12 cellular contexts compared by ENCODE assay signal in the genomic region with DNA sequence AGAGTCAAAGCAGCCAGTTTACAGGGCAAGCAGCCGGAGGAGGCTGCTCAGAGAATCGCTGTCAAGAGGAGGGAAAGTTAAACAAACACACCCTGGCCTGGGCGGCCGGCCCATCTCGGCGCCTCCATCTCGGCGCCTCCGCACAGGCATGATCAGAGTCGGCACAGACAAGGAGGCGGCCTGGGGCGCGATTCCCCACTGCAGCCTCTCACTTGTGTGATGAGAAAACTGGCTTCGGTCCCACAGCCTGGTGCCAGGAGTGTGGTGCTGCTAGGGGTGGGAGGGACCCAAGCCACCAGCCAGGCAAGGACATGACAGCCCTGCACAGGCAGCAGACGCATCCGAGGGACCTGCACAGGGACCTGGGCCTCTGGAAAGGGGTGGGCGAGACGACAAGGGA. TPM values are rescaled to one million over a fixed set of nuclear protein-coding genes. Genes with fewer than 3 reads are reported as not detected.
DNase-seq lines count a peak whose midpoint lies in the region; ATAC-seq and TF ChIP-seq lines count a peak whose summit lies in the region.
"Had no signal": no experiment of that assay in that cellular context is flagged by ENCODE, and none has a peak within 500 bp of the region (broad histone marks: within the 10 kb centered on the region; RNA-seq: fewer than 3 reads in every experiment).

No MANE protein-coding gene starts in this region.

- H3K36me3 ChIP-seq in BE2C (peaks cover 6% of the 10 kb centered on the region; the same call in 1 of the 2 replicates), muscle layer of colon (ENCODE audit: insufficient read depth, low read length) (peaks cover 28% of the 10 kb centered on the region)

- no peaks in the 10 kb centered on the region for H3K27me3 Mint-ChIP-seq in natural killer cell treated with Interleukin-12 subunit alpha and Interleukin-12 subunit beta and Interleukin-15 and Interleukin-18, amount 100 ng/mL, for 72 hours

- no peak for ATAC-seq in HG02884 (IDR thresholded peaks at IDR 0.05; ENCODE audit: unreplicated experiment)
- no peak for ATAC-seq in natural killer cell treated with Interleukin-12 subunit alpha and Interleukin-12 subunit beta and Interleukin-15 and Interleukin-18, amount 100 ng/mL, for 72 hours
- ATAC-seq: Panc1 had no signal

- H3K4me1 Mint-ChIP-seq in natural killer cell treated with Interleukin-12 subunit alpha and Interleukin-12 subunit beta and Interleukin-15 and Interleukin-18, amount 100 ng/mL, for 72 hours (ENCODE audit: low read depth in 2 of 2), result peaks cover 0 to 7% of the 10 kb centered on the region in 2 donors

- peak overlapping the region; percentile 21 for H3K9ac ChIP-seq in muscle layer of colon (ENCODE audit: low read length)

- TF ChIP-seq CTCF in BE2C (IDR thresholded peaks at IDR 0.05; ENCODE audit: low read depth, low read length), result no peak

- no peaks in the 10 kb centered on the region for H3K36me3 Mint-ChIP-seq in natural killer cell treated with Interleukin-12 subunit alpha and Interleukin-12 subunit beta and Interleukin-15 and Interleukin-18, amount 100 ng/mL, for 72 hours

- peak overlapping the region; percentile 78 for H3K27ac ChIP-seq in muscle layer of colon (ENCODE audit: low read depth, low read length)

- H3K27me3 ChIP-seq in BE2C (no peaks in the 10 kb centered on the region), muscle layer of colon (ENCODE audit: control insufficient read depth in 1 of 2, insufficient read depth in 2 of 2, low read length in 2 of 2) (no peaks in the 10 kb centered on the region)

- H3K9me3 ChIP-seq in BE2C, result no peaks in the 10 kb centered on the region
- H3K9me3 ChIP-seq in muscle layer of colon (ENCODE audit: low read length), result no peaks in the 10 kb centered on the region

- H3K4me1 ChIP-seq in BE2C (peaks cover 13% of the 10 kb centered on the region), muscle layer of colon (ENCODE audit: insufficient read depth, low read length) (peaks cover 7% of the 10 kb centered on the region)

- H3K27ac Mint-ChIP-seq in natural killer cell treated with Interleukin-12 subunit alpha and Interleukin-12 subunit beta and Interleukin-15 and Interleukin-18, amount 100 ng/mL, for 72 hours, result no peak overlapping the region

- H3K4me3 ChIP-seq in BE2C (ENCODE audit: low read depth, low read length) (peak overlapping the region; percentile 16; the same call in 1 of the 2 replicates), muscle layer of colon (ENCODE audit: low read depth in 1 of 2, low read length in 2 of 2) (peak overlapping the region in 1 of 2 donors; percentile 53)

- H3K9me3 Mint-ChIP-seq in natural killer cell treated with Interleukin-12 subunit alpha and Interleukin-12 subunit beta and Interleukin-15 and Interleukin-18, amount 100 ng/mL, for 72 hours, result no peaks in the 10 kb centered on the region

- DNase-seq in BE2C (peak; percentile 91), NCI-H2107 (lab: John Stamatoyannopoulos, UW) (peak; percentile 25), fibroblast of peridontal ligament (ENCODE audit: extremely low read depth) (peak; percentile 16), NOMO-1 treated with dmso at 0.1 percent for 144 hours (lab: John Stamatoyannopoulos, UW; ENCODE audit: unreplicated experiment) (no peak), NOMO-1 treated with DMSO at 0.1 percent for 48 hours (lab: John Stamatoyannopoulos, UW; ENCODE audit: unreplicated experiment) (no peak)
- no peak for DNase-seq in natural killer cell treated with Interleukin-12 subunit alpha and Interleukin-12 subunit beta and Interleukin-15 and Interleukin-18, amount 100 ng/mL, for 72 hours (ENCODE audit: low spot score)
- DNase-seq: activated T-cell treated with anti-CD3 and anti-CD28 coated beads, Interleukin-2, amount 50 U/mL, for 48 hours; central memory CD4-positive, alpha-beta T cell; MV-4-11 had no signal

- no peak overlapping the region for H3K4me3 Mint-ChIP-seq in natural killer cell treated with Interleukin-12 subunit alpha and Interleukin-12 subunit beta and Interleukin-15 and Interleukin-18, amount 100 ng/mL, for 72 hours

RNA-seq across cellular contexts. Expression of gene SLC38A10, which starts 17.7 kb away (rescaled TPM):
- 41.2 TPM for polyA plus RNA-seq in BE2C (2012; ENCODE audit: insufficient read depth, insufficient read length, low read depth)
- 100 to 1,000 TPM in 1 of 2 donors, 10 to 100 TPM in 1; 92.4 to 136 TPM for total RNA-seq in natural killer cell treated with Interleukin-12 subunit alpha and Interleukin-12 subunit beta and Interleukin-15 and Interleukin-18, amount 100 ng/mL, for 72 hours

RNA-seq across cellular contexts. Expression of gene NDUFAF8, which starts 38.3 kb away (rescaled TPM):
- 287 TPM for polyA plus RNA-seq in BE2C (2012; ENCODE audit: insufficient read depth, insufficient read length, low read depth)
- total RNA-seq in natural killer cell treated with Interleukin-12 subunit alpha and Interleukin-12 subunit beta and Interleukin-15 and Interleukin-18, amount 100 ng/mL, for 72 hours, result 100 to 1,000 TPM in 1 of 2 donors, 10 to 100 TPM in 1; 58.1 to 107 TPM

RNA-seq across cellular contexts. Expression of gene TEPSIN, which starts 38.6 kb away (rescaled TPM):
- polyA plus RNA-seq in BE2C (2012; ENCODE audit: insufficient read depth, insufficient read length, low read depth), result 43.8 TPM
- total RNA-seq in natural killer cell treated with Interleukin-12 subunit alpha and Interleukin-12 subunit beta and Interleukin-15 and Interleukin-18, amount 100 ng/mL, for 72 hours, result 10 to 100 TPM; 47.9 to 61.7 TPM

RNA-seq across cellular contexts. Expression of gene CEP131, which starts 54.7 kb away (rescaled TPM):
- polyA plus RNA-seq in BE2C (2012; ENCODE audit: insufficient read depth, insufficient read length, low read depth), result 25.5 TPM
- total RNA-seq in natural killer cell treated with Interleukin-12 subunit alpha and Interleukin-12 subunit beta and Interleukin-15 and Interleukin-18, amount 100 ng/mL, for 72 hours, result 10 to 100 TPM in 1 of 2 donors, 1 to 10 TPM in 1; 7.8 to 14.5 TPM

Comparison
In these comparisons a context has a peak if more than half of its experiments do, and no peak if none do; other contexts are left out.
1. DNase-seq: peak in BE2C (single experiment), NCI-H2107 (single experiment) and fibroblast of peridontal ligament (single experiment); none in NOMO-1 treated with dmso at 0.1 percent for 144 hours (single experiment), NOMO-1 treated with DMSO at 0.1 percent for 48 hours (single experiment) and natural killer cell treated with Interleukin-12 subunit alpha and Interleukin-12 subunit beta and Interleukin-15 and Interleukin-18, amount 100 ng/mL, for 72 hours (single experiment).